ENCODE assay signal across 8 cellular contexts in genomic region chr9:41358682-41359081, GRCh38.
DNase-seq lines count a peak whose midpoint lies in the region; ATAC-seq and TF ChIP-seq lines count a peak whose summit lies in the region.
"Not testable (repeated sequence)": the region's sequence is repeated elsewhere in the genome, so short reads cannot be mapped to it uniquely, and the experiment has no call there.

No MANE protein-coding gene starts in this region.

- not testable (repeated sequence) for H3K36me3 Mint-ChIP-seq in activated T-cell treated with anti-CD3 and anti-CD28 coated beads, Interleukin-2, amount 50 U/mL, for 24 hours (ENCODE audit: low read depth)

- not testable (repeated sequence) for H3K4me1 Mint-ChIP-seq in activated T-cell treated with anti-CD3 and anti-CD28 coated beads, Interleukin-2, amount 50 U/mL, for 24 hours (ENCODE audit: low read depth)

- peak overlapping the region; percentile 94 for H3K4me3 Mint-ChIP-seq in activated T-cell treated with anti-CD3 and anti-CD28 coated beads, Interleukin-2, amount 50 U/mL, for 24 hours

- intact Hi-C loops in left colon (cut with DNase I, micrococcal nuclease): not testable (repeated sequence)

- H3K27me3 ChIP-seq in SJSA1 (replicated peaks); duodenal mucosa (ENCODE audit: control insufficient read depth in 1 of 2, insufficient read depth in 2 of 2, low read length in 2 of 2); stomach smooth muscle (ENCODE audit: control insufficient read depth in 1 of 2, insufficient read depth in 2 of 2, low read length in 2 of 2): not testable (repeated sequence)

- H3K9me3 ChIP-seq in SJSA1 (replicated peaks); duodenal mucosa (ENCODE audit: control insufficient read depth in 1 of 2, low read length in 2 of 2); stomach smooth muscle (ENCODE audit: control insufficient read depth in 2 of 2, low read length in 2 of 2): not testable (repeated sequence)

- not testable (repeated sequence) for TF ChIP-seq CTCF in retinal pigment epithelial cell (conservative IDR thresholded peaks at IDR 0.05; ENCODE audit: low read depth, low read length)

- DNase-seq in DMS79 treated with DMSO at 0.1 percent for 48 hours (lab: John Stamatoyannopoulos, UW) (peak; percentile 5), MV-4-11 (lab: John Stamatoyannopoulos, UW) (peak; percentile 63), SJSA1 (ENCODE audit: low read depth in 1 of 2, low spot score in 2 of 2) (peak; percentile 28 to 57), left colon (peak; percentile 52 to 86), retinal pigment epithelial cell (ENCODE audit: low read depth) (peak; percentile 10)
- DNase-seq in activated T-cell treated with anti-CD3 and anti-CD28 coated beads, Interleukin-2, amount 50 U/mL, for 24 hours: peak; percentile 90

- not testable (repeated sequence) for H3K36me3 ChIP-seq in SJSA1; duodenal mucosa (ENCODE audit: control insufficient read depth in 1 of 2, insufficient read depth in 2 of 2, low read length in 2 of 2); stomach smooth muscle (ENCODE audit: control insufficient read depth in 2 of 2, insufficient read depth in 2 of 2, low read length in 2 of 2)

- H3K27ac Mint-ChIP-seq in activated T-cell treated with anti-CD3 and anti-CD28 coated beads, Interleukin-2, amount 50 U/mL, for 24 hours: peak overlapping the region; percentile 93

- H3K4me1 ChIP-seq in SJSA1 (replicated peaks); duodenal mucosa (ENCODE audit: control insufficient read depth in 1 of 2, insufficient read depth in 2 of 2, low read length in 2 of 2); stomach smooth muscle (ENCODE audit: control insufficient read depth, insufficient read depth, low read length): not testable (repeated sequence)

- ATAC-seq in left colon: not testable (repeated sequence)

- H3K9ac ChIP-seq in duodenal mucosa (ENCODE audit: low read depth in 1 of 2, low read length in 2 of 2): peak overlapping the region in 1 of 2 donors; percentile 64
- H3K9ac ChIP-seq in stomach smooth muscle (ENCODE audit: low read length in 2 of 2): peak overlapping the region in 1 of 2 donors; percentile 51

- peak overlapping the region; percentile 28 for H3K4me3 ChIP-seq in SJSA1
- H3K4me3 ChIP-seq in duodenal mucosa (ENCODE audit: low read depth in 1 of 2, low read length in 2 of 2): peak overlapping the region; percentile 69 to 75
- H3K4me3 ChIP-seq in retinal pigment epithelial cell (ENCODE audit: low read length): peak overlapping the region; percentile 70
- peak overlapping the region; percentile 75 to 79 for H3K4me3 ChIP-seq in stomach smooth muscle (ENCODE audit: low read length in 2 of 2)

- H3K27me3 Mint-ChIP-seq in activated T-cell treated with anti-CD3 and anti-CD28 coated beads, Interleukin-2, amount 50 U/mL, for 24 hours: not testable (repeated sequence)

- H3K9me3 Mint-ChIP-seq in activated T-cell treated with anti-CD3 and anti-CD28 coated beads, Interleukin-2, amount 50 U/mL, for 24 hours: not testable (repeated sequence)

- H3K27ac ChIP-seq in SJSA1; duodenal mucosa (ENCODE audit: low read depth, low read length); stomach smooth muscle (ENCODE audit: low read length): not testable (repeated sequence)

Comparison
In these comparisons a context has a peak if more than half of its experiments do, and no peak if none do; other contexts are left out.
1. DNase-seq: peak in every context shown above with its lines; median percentile 90 in activated T-cell treated with anti-CD3 and anti-CD28 coated beads, Interleukin-2, amount 50 U/mL, for 24 hours; 69 in left colon; 63 in MV-4-11; 42 in SJSA1; 10 in retinal pigment epithelial cell; 5 in DMS79 treated with DMSO at 0.1 percent for 48 hours.